In the genomic region with DNA sequence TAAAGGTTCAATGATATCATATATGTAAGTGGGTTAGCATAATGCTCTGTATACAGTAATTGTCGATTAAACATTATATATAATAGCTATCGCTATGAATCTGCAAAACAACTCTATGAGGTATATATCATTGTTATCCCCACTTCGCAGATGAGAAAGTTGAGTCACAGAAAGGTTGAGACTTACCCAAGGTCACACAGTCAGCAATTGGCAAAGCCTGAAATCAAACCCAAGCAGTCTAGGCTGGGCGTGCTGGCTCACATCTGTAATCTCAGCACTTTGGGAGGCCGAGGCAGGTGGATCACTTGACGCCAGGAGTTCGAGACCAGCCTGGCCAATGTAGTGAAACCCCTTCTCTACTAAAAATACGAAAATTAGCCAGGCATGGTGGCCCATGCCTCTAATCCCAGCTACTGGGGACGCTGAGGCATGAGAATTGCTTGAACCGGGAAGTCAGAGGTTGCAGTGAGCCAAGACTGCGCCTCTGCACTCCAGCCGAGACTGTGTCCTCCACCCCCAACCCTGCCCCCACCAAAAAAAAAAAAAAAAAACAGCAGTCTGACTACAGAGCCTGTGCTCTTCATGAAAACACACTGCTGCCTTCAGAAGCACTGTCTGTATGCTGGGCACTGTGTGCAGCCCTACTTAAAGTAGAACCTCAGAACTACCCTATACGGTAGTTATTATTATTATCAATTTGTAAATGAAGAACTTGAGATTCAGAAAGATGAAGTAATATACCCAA, we compare ENCODE assay signal across 11 cellular contexts. TPM values are rescaled to one million over a fixed set of nuclear protein-coding genes. Genes with fewer than 3 reads are reported as not detected.
DNase-seq lines count a peak whose midpoint lies in the region; ATAC-seq and TF ChIP-seq lines count a peak whose summit lies in the region.
"Had no signal": no experiment of that assay in that cellular context is flagged by ENCODE, and none has a peak within 500 bp of the region (broad histone marks: within the 10 kb centered on the region; RNA-seq: fewer than 3 reads in every experiment).

No MANE protein-coding gene starts in this region.

- H3K9me3 ChIP-seq in CD8-positive, alpha-beta memory T cell (ENCODE audit: low read length), result no peaks in the 10 kb centered on the region
- H3K9me3 ChIP-seq in Loucy (ENCODE audit: insufficient read depth, low read depth, low read length) (no peaks in the 10 kb centered on the region), mammary epithelial cell (replicated peaks; ENCODE audit: insufficient read depth, low read length) (no peaks in the 10 kb centered on the region), testis (no peaks in the 10 kb centered on the region)
- H3K9me3 ChIP-seq: lower lobe of right lung had no signal

- peak overlapping the region; percentile 67 to 99 (median 96) for H3K4me3 Mint-ChIP-seq in CD8-positive, alpha-beta memory T cell
- H3K4me3 Mint-ChIP-seq in natural killer cell, result peak overlapping the region; percentile 58

- H3K9me3 Mint-ChIP-seq in CD8-positive, alpha-beta memory T cell, result no peaks in the 10 kb centered on the region
- no peaks in the 10 kb centered on the region for H3K9me3 Mint-ChIP-seq in natural killer cell

- H3K9ac ChIP-seq in Loucy (ENCODE audit: low read depth, low read length, poor library complexity, severe bottlenecking) (peak overlapping the region; percentile 71), mammary epithelial cell (ENCODE audit: insufficient read depth, low read length) (peak overlapping the region; percentile 84)

- no peak for ATAC-seq in natural killer cell
- ATAC-seq: lower lobe of right lung had no signal

- H3K27me3 Mint-ChIP-seq in CD8-positive, alpha-beta memory T cell, result peaks cover 0 to 4% of the 10 kb centered on the region in 2 donors
- H3K27me3 Mint-ChIP-seq in natural killer cell (ENCODE audit: low read depth in 2 of 2), result peaks cover 0 to 6% of the 10 kb centered on the region in 2 donors

- no TSS peak for BruUV-seq in mammary epithelial cell (replicated peaks; lab: Mats Ljungman, UMichigan)

- in situ Hi-C loops in mammary epithelial cell (cut with MboI; ENCODE audit: low sequenced_read_pairs in 2 of 2), result no loop called here

- H3K27ac Mint-ChIP-seq in CD8-positive, alpha-beta memory T cell, result peak overlapping the region; percentile 54 to 100 (median 83)
- H3K27ac Mint-ChIP-seq in natural killer cell, result peak overlapping the region; percentile 98

- peaks cover 45 to 65% (median 51%) of the 10 kb centered on the region in 3 donors for H3K4me1 Mint-ChIP-seq in CD8-positive, alpha-beta memory T cell
- H3K4me1 Mint-ChIP-seq in natural killer cell, result peaks cover 41 to 45% of the 10 kb centered on the region in 2 donors

- H3K9me2 ChIP-seq in Loucy (replicated peaks; ENCODE audit: low read depth, low read length), result no peaks in the 10 kb centered on the region

- CTCF ChIA-PET in CD8-positive, alpha-beta memory T cell (lab: Charles Lee), result interaction anchor here (0.8 to 2.5 kb wide), 3 partner anchors 14 to 226 kb away, joined by 3 to 9 read pairs (median 5); a partner anchor contains a TSS
- CTCF ChIA-PET in mammary epithelial cell (lab: Charles Lee; ENCODE audit: low non-redundant PET), result interaction anchor here (0.6 kb wide), 1 partner anchor 124 kb away, joined by 3 read pairs; no protein-coding TSS in a partner anchor

- no peaks in the 10 kb centered on the region for H3K27me3 ChIP-seq in CD8-positive, alpha-beta memory T cell (ENCODE audit: insufficient read depth, low read length, poor library complexity, severe bottlenecking)
- no peaks in the 10 kb centered on the region for H3K27me3 ChIP-seq in Loucy (ENCODE audit: insufficient read depth, low read length, poor library complexity, severe bottlenecking)
- no peaks in the 10 kb centered on the region for H3K27me3 ChIP-seq in mammary epithelial cell (ENCODE audit: insufficient read depth, low read length)
- no peaks in the 10 kb centered on the region for H3K27me3 ChIP-seq in testis

- H3K4me1 ChIP-seq in CD8-positive, alpha-beta memory T cell (ENCODE audit: insufficient read depth, low read length), result peaks cover 27% of the 10 kb centered on the region
- H3K4me1 ChIP-seq in Loucy (ENCODE audit: insufficient read depth, low read length, poor library complexity, severe bottlenecking), result peaks cover 13% of the 10 kb centered on the region
- H3K4me1 ChIP-seq in mammary epithelial cell (ENCODE audit: insufficient read depth, low read length), result peaks cover 5% of the 10 kb centered on the region
- H3K4me1 ChIP-seq in testis, result peaks cover 8% of the 10 kb centered on the region

- no peak overlapping the region for H3K27ac ChIP-seq in CD8-positive, alpha-beta memory T cell (ENCODE audit: low read depth, low read length)
- H3K27ac ChIP-seq in mammary epithelial cell (ENCODE audit: insufficient read depth, low read depth, low read length) (peak overlapping the region; percentile 81), testis (no peak overlapping the region)

- peak overlapping the region; percentile 97 for H3K4me3 ChIP-seq in CD8-positive, alpha-beta memory T cell (ENCODE audit: low read length)
- H3K4me3 ChIP-seq in Loucy (ENCODE audit: low read length, poor library complexity, severe bottlenecking), result peak overlapping the region; percentile 88
- peak overlapping the region; percentile 62 to 94 (median 69) for H3K4me3 ChIP-seq in mammary epithelial cell (replicated peaks in 1 of 3; ENCODE audit: insufficient read depth in 1 of 3, low read depth in 2 of 3, low read length in 3 of 3)
- no peak overlapping the region for H3K4me3 ChIP-seq in testis

- H3K4me2 ChIP-seq in Loucy (ENCODE audit: low read depth, low read length, poor library complexity, severe bottlenecking) (peak overlapping the region; percentile 80), mammary epithelial cell (ENCODE audit: insufficient read depth, low read depth, low read length) (peak overlapping the region; percentile 90)

- intact Hi-C loops in mammary epithelial cell (cut with micrococcal nuclease), result no loop called here
- intact Hi-C loops in natural killer cell (cut with micrococcal nuclease), result no loop called here
- intact Hi-C loops in testis (cut with DNase I; ENCODE audit: low total_unique reads), result no loop called here

- peaks cover 6% of the 10 kb centered on the region; the same call in 1 of the 2 replicates for H3F3A ChIP-seq in Loucy (ENCODE audit: low read depth)

- H4K20me1 ChIP-seq in Loucy (ENCODE audit: insufficient read depth, low read length, poor library complexity, severe bottlenecking) (no peaks in the 10 kb centered on the region), mammary epithelial cell (ENCODE audit: insufficient read depth, low read length) (no peaks in the 10 kb centered on the region)

- dilution Hi-C loops in mammary epithelial cell (cut with HindIII; ENCODE audit: low sequenced_read_pairs), result no loop called here

- H2AFZ ChIP-seq in Loucy (ENCODE audit: low read length) (no peak overlapping the region), mammary epithelial cell (ENCODE audit: low read depth, low read length) (no peak overlapping the region)

- TF ChIP-seq CTCF in Loucy (conservative IDR thresholded peaks at IDR 0.05; ENCODE audit: low read length), result no peak
- TF ChIP-seq CTCF in mammary epithelial cell (conservative IDR thresholded peaks at IDR 0.05 in 1 of 2, IDR thresholded peaks at IDR 0.05 in 1 of 2; ENCODE audit: extremely low read depth in 1 of 2, insufficient read depth in 1 of 2, low read depth in 1 of 2, low read length in 2 of 2), result no peak
- no peak for TF ChIP-seq CTCF in natural killer cell (IDR thresholded peaks at IDR 0.05)
- no peak for TF ChIP-seq CTCF in testis (IDR thresholded peaks at IDR 0.05)

- no peak for DNase-seq in CD8-positive, alpha-beta memory T cell
- DNase-seq in mammary epithelial cell (no peak), natural killer cell (no peak), DMS114 treated with DMSO at 0.1 percent for 48 hours (lab: John Stamatoyannopoulos, UW; ENCODE audit: unreplicated experiment) (no peak), testis (no peak), occipital lobe (lab: John Stamatoyannopoulos, UW) (no peak), T-helper 9 cell (no peak)
- DNase-seq: lower lobe of right lung, NCI-H1105 treated with DMSO at 0.1 percent for 48 hours had no signal

- POLR2A ChIA-PET in CD8-positive, alpha-beta memory T cell (lab: Charles Lee), result interaction anchor here (0.9 to 2.5 kb wide), 3 partner anchors 17 to 25 kb away, joined by 3 to 33 read pairs (median 3); a partner anchor contains a TSS

- H3K36me3 ChIP-seq in CD8-positive, alpha-beta memory T cell (ENCODE audit: insufficient read depth, low read length), result peaks cover 2% of the 10 kb centered on the region
- H3K36me3 ChIP-seq in Loucy (ENCODE audit: insufficient read depth, low read length) (no peaks in the 10 kb centered on the region), mammary epithelial cell (ENCODE audit: insufficient read depth, low read length) (peaks cover 2% of the 10 kb centered on the region), testis (ENCODE audit: low read depth, missing control alignments) (no peaks in the 10 kb centered on the region)

- peaks cover 0 to 37% (median 5%) of the 10 kb centered on the region in 3 donors for H3K36me3 Mint-ChIP-seq in CD8-positive, alpha-beta memory T cell
- H3K36me3 Mint-ChIP-seq in natural killer cell, result no peaks in the 10 kb centered on the region

- peaks cover 17% of the 10 kb centered on the region for H3K79me2 ChIP-seq in Loucy (ENCODE audit: insufficient read depth, low read length)
- peaks cover 13% of the 10 kb centered on the region for H3K79me2 ChIP-seq in mammary epithelial cell (ENCODE audit: insufficient read depth, low read length)

- 93% methylated on average over 9 of the region's 13 CpGs for WGBS in mammary epithelial cell (ENCODE audit: low coverage, missing lambda C conversion rate)
- 81 to 82% methylated on average over 13 of the region's 13 CpGs for WGBS in testis, 2 donors

- TF ChIP-seq POLR2A in testis (IDR thresholded peaks at IDR 0.05), result no peak

RNA-seq across cellular contexts. Expression of a gene that starts 1.3 kb away (rescaled TPM):
- total RNA-seq in CD8-positive, alpha-beta memory T cell, result 10 to 100 TPM; 82.9 to 84.1 TPM
- polyA plus RNA-seq in CD8-positive, alpha-beta memory T cell, result 46.4 TPM
- total RNA-seq in mammary epithelial cell (10 to 100 TPM; 27.5 to 42.9 TPM), natural killer cell (10 to 100 TPM; 17.1 to 19.5 (median 18.5) TPM), testis (10 to 100 TPM; 43.5 to 48.2 TPM), occipital lobe (23.4 TPM)
- polyA plus RNA-seq in mammary epithelial cell (36.7 TPM), testis (ENCODE audit: insufficient read depth, low read depth, low replicate concordance) (42.7 TPM)
- polyA minus RNA-seq in mammary epithelial cell, result 19.2 TPM

RNA-seq across cellular contexts. Expression of a gene that starts 5.2 kb away (rescaled TPM):
- 1 to 10 TPM; 4.1 to 5.7 TPM for total RNA-seq in CD8-positive, alpha-beta memory T cell
- polyA plus RNA-seq in CD8-positive, alpha-beta memory T cell, result 0.82 TPM
- 1 to 10 TPM; 1.5 to 4.2 TPM for total RNA-seq in mammary epithelial cell
- 0.27 TPM for polyA plus RNA-seq in mammary epithelial cell
- polyA minus RNA-seq in mammary epithelial cell, result 0.36 TPM
- 1 to 10 TPM; 6.0 to 9.8 (median 6.5) TPM for total RNA-seq in natural killer cell
- total RNA-seq in testis, result 10 to 100 TPM; 14.9 to 20.7 TPM
- 12.8 TPM for polyA plus RNA-seq in testis (ENCODE audit: insufficient read depth, low read depth, low replicate concordance)
- total RNA-seq in occipital lobe, result 67.1 TPM

RNA-seq across cellular contexts. Expression of a gene that starts 19.7 kb away (rescaled TPM):
- total RNA-seq in CD8-positive, alpha-beta memory T cell, result 100 to 1,000 TPM; 216 to 225 TPM
- 143 TPM for polyA plus RNA-seq in CD8-positive, alpha-beta memory T cell
- 10 to 100 TPM; 28.3 to 74.2 TPM for total RNA-seq in mammary epithelial cell
- 50.8 TPM for polyA plus RNA-seq in mammary epithelial cell
- 115 TPM for polyA minus RNA-seq in mammary epithelial cell
- total RNA-seq in natural killer cell, result 100 to 1,000 TPM; 252 to 275 (median 260) TPM
- 100 to 1,000 TPM; 178 to 179 TPM for total RNA-seq in testis
- 217 TPM for polyA plus RNA-seq in testis (ENCODE audit: insufficient read depth, low read depth, low replicate concordance)
- 11.4 TPM for total RNA-seq in occipital lobe

RNA-seq across cellular contexts. Expression of a gene that starts 46.6 kb away (rescaled TPM):
- total RNA-seq in CD8-positive, alpha-beta memory T cell, result under 1 TPM in 1 of 2 experiments, not detected in 1; 0.53 TPM
- polyA plus RNA-seq in CD8-positive, alpha-beta memory T cell, result not detected
- total RNA-seq in mammary epithelial cell, result not detected
- polyA plus RNA-seq in mammary epithelial cell, result not detected
- polyA minus RNA-seq in mammary epithelial cell, result not detected
- 1 to 10 TPM in 1 of 3 donors, under 1 TPM in 1, not detected in 1; 0.87 to 2.1 TPM for total RNA-seq in natural killer cell
- 1 to 10 TPM in 1 of 2 donors, not detected in 1; 2.2 TPM for total RNA-seq in testis
- 0.98 TPM for polyA plus RNA-seq in testis (ENCODE audit: insufficient read depth, low read depth, low replicate concordance)
- 0.47 TPM for total RNA-seq in occipital lobe
- total RNA-seq: RPMI7951 had no signal

RNA-seq across cellular contexts. Expression of a gene that starts 50.0 kb away (rescaled TPM):
- total RNA-seq in CD8-positive, alpha-beta memory T cell, result 10 to 100 TPM in 1 of 2 experiments, 1 to 10 TPM in 1; 8.5 to 10.3 TPM
- 2.9 TPM for polyA plus RNA-seq in CD8-positive, alpha-beta memory T cell
- total RNA-seq in mammary epithelial cell (1 to 10 TPM; 1.7 to 3.6 TPM), natural killer cell (10 to 100 TPM; 12.6 to 14.7 (median 14.6) TPM), testis (10 to 100 TPM; 13.4 to 13.9 TPM), occipital lobe (0.78 TPM)
- polyA plus RNA-seq in mammary epithelial cell (1.0 TPM), testis (ENCODE audit: insufficient read depth, low read depth, low replicate concordance) (12.8 TPM)
- 1.1 TPM for polyA minus RNA-seq in mammary epithelial cell

Comparison
In these comparisons a context has a peak if more than half of its experiments do, and no peak if none do; other contexts are left out.
1. H3K4me3 ChIP-seq: peak in CD8-positive, alpha-beta memory T cell (single experiment), Loucy (single experiment) and mammary epithelial cell (3 of 3); none in testis (0 of 2).